In genomic region chr7:33673029-33673700, GRCh38 we compare ENCODE assay signal across 22 cellular contexts.
DNase-seq lines count a peak whose midpoint lies in the region; TF ChIP-seq lines count a peak whose summit lies in the region.
"Had no signal": no experiment of that assay in that cellular context is flagged by ENCODE, and none has a peak within 500 bp of the region (broad histone marks: within the 10 kb centered on the region; RNA-seq: fewer than 3 reads in every experiment).

No MANE protein-coding gene starts in this region.

- H3K4me2 ChIP-seq in BLaER1 treated with 17β-estradiol and CSF1 and Interleukin-3, amounts not matched to agents 10 nM and 100 nM = peak overlapping the region; percentile 26 to 69 (median 58); a peak in 16 of 22 replicates
- H3K4me2 ChIP-seq in neural progenitor cell = no peak overlapping the region

- no peaks in the 10 kb centered on the region for H3K36me3 ChIP-seq in BLaER1 treated with 17β-estradiol and CSF1 and Interleukin-3, amounts not matched to agents 10 nM and 100 nM
- H3K36me3 ChIP-seq in endodermal cell (ENCODE audit: control insufficient read depth, insufficient read depth, low read length) (no peaks in the 10 kb centered on the region), neural progenitor cell (no peaks in the 10 kb centered on the region)
- H3K36me3 ChIP-seq: gastroesophageal sphincter, pancreas had no signal

- H3K27me3 Mint-ChIP-seq in endodermal cell (ENCODE audit: insufficient read depth) = no peaks in the 10 kb centered on the region
- H3K27me3 Mint-ChIP-seq in neural progenitor cell (ENCODE audit: insufficient read depth, low read depth) = peaks cover 2% of the 10 kb centered on the region
- H3K27me3 Mint-ChIP-seq: naive thymus-derived CD4-positive, alpha-beta T cell; stimulated activated memory B cell treated with anti-CD40 and anti-IgM and Interleukin-4, amounts not matched to agents 10 μg/mL and 1 μg/mL and 100 μg/mL, for 72 hours had no signal

- H3K27ac Mint-ChIP-seq in endodermal cell = no peak overlapping the region
- no peak overlapping the region for H3K27ac Mint-ChIP-seq in neural progenitor cell

- H3K79me2 ChIP-seq in neural progenitor cell (ENCODE audit: low read depth) = no peaks in the 10 kb centered on the region

- H4K20me1 ChIP-seq in BLaER1 treated with 17β-estradiol and CSF1 and Interleukin-3, amounts not matched to agents 10 nM and 100 nM = no peaks in the 10 kb centered on the region
- no peaks in the 10 kb centered on the region for H4K20me1 ChIP-seq in neural progenitor cell (ENCODE audit: low read depth)

- peaks cover 22 to 33% (median 26%) of the 10 kb centered on the region in 10 experiments for H3K4me1 ChIP-seq in BLaER1 treated with 17β-estradiol and CSF1 and Interleukin-3, amounts not matched to agents 10 nM and 100 nM
- H3K4me1 ChIP-seq in endodermal cell (ENCODE audit: control insufficient read depth, insufficient read depth, low read length) (peaks cover 6% of the 10 kb centered on the region), neural progenitor cell (peaks cover 15% of the 10 kb centered on the region)
- H3K4me1 ChIP-seq: gastroesophageal sphincter, pancreas had no signal

- peak overlapping the region in 1 of 11 experiments; percentile 26; a peak in 1 of 22 replicates for H3K27ac ChIP-seq in BLaER1 treated with 17β-estradiol and CSF1 and Interleukin-3, amounts not matched to agents 10 nM and 100 nM
- H3K27ac ChIP-seq in endodermal cell (ENCODE audit: low read depth, low read length) (no peak overlapping the region), neural progenitor cell (no peak overlapping the region)
- H3K27ac ChIP-seq: gastroesophageal sphincter, pancreas, VCaP had no signal

- H3K4me1 Mint-ChIP-seq in endodermal cell (peaks cover 34% of the 10 kb centered on the region), neural progenitor cell (peaks cover 23% of the 10 kb centered on the region)

- 75 to 89% methylated on average over 3 to 4 of the region's 4 CpGs for WGBS in endodermal cell (ENCODE audit: insufficient coverage in 1 of 2, insufficient read length in 1 of 2), 2 experiments

- no peaks in the 10 kb centered on the region for H3K27me3 ChIP-seq in BLaER1 treated with 17β-estradiol and CSF1 and Interleukin-3, amounts not matched to agents 10 nM and 100 nM
- H3K27me3 ChIP-seq in endodermal cell (ENCODE audit: control insufficient read depth, insufficient read depth, low read length, poor library complexity, severe bottlenecking) (no peaks in the 10 kb centered on the region), neural progenitor cell (no peaks in the 10 kb centered on the region)
- H3K27me3 ChIP-seq: gastroesophageal sphincter, pancreas had no signal

- H3K36me3 Mint-ChIP-seq in endodermal cell (ENCODE audit: low read depth) (no peaks in the 10 kb centered on the region), neural progenitor cell (no peaks in the 10 kb centered on the region)
- H3K36me3 Mint-ChIP-seq: memory B cell had no signal

- no peaks in the 10 kb centered on the region for H3K9me3 ChIP-seq in BLaER1 treated with 17β-estradiol and CSF1 and Interleukin-3, amounts not matched to agents 10 nM and 100 nM (replicated peaks in 1 of 11)
- H3K9me3 ChIP-seq in endodermal cell (ENCODE audit: control insufficient read depth, low read length) (no peaks in the 10 kb centered on the region), neural progenitor cell (ENCODE audit: low read depth) (no peaks in the 10 kb centered on the region)
- H3K9me3 ChIP-seq: gastroesophageal sphincter, pancreas had no signal

- DNase-seq in LNCaP clone FGC (ENCODE audit: low read depth) (no peak), endodermal cell (peak; percentile 65), neural progenitor cell (ENCODE audit: low spot score) (peak; percentile 26), foreskin fibroblast (no peak), DMS153 (lab: John Stamatoyannopoulos, UW) (no peak), G401 (ENCODE audit: low spot score) (no peak)
- DNase-seq: activated CD4-positive, alpha-beta T cell treated with anti-CD3 and anti-CD28 coated beads, Interleukin-2, amount 50 U/mL, for 4 hours; activated CD8-positive, alpha-beta memory T cell treated with anti-CD3 and anti-CD28 coated beads, Interleukin-2, amount 50 U/mL, for 48 hours; activated effector memory CD4-positive, alpha-beta T cell treated with Interleukin-2 at 50 U/mL for 16 hours; cortex of kidney; left cardiac atrium; naive thymus-derived CD4-positive, alpha-beta T cell; NCI-H1694 treated with DMSO at 0.1 percent for 48 hours; OCI-M1; pancreas; SIG-M5; T-helper 2 cell had no signal

- H3K4me3 Mint-ChIP-seq in endodermal cell (no peak overlapping the region), neural progenitor cell (no peak overlapping the region)
- H3K4me3 Mint-ChIP-seq: naive thymus-derived CD4-positive, alpha-beta T cell had no signal

- no peaks in the 10 kb centered on the region for H3K9me3 Mint-ChIP-seq in endodermal cell
- H3K9me3 Mint-ChIP-seq in neural progenitor cell = no peaks in the 10 kb centered on the region
- H3K9me3 Mint-ChIP-seq: memory B cell had no signal

- no peak overlapping the region for H3K4me3 ChIP-seq in BLaER1 treated with 17β-estradiol and CSF1 and Interleukin-3, amounts not matched to agents 10 nM and 100 nM
- H3K4me3 ChIP-seq in LNCaP clone FGC (ENCODE audit: low read depth, low read length) (no peak overlapping the region), endodermal cell (ENCODE audit: low read length) (no peak overlapping the region), neural progenitor cell (no peak overlapping the region), foreskin fibroblast (ENCODE audit: low read depth in 1 of 2, low read length in 2 of 2) (no peak overlapping the region)
- H3K4me3 ChIP-seq: gastroesophageal sphincter, pancreas had no signal

- peak; percentile 20; the same call in 1 of the 2 replicates for TF ChIP-seq CTCF in LNCaP clone FGC (IDR thresholded peaks at IDR 0.05; ENCODE audit: control insufficient read depth, extremely low read depth, insufficient read depth)
- peak; percentile 82 for TF ChIP-seq CTCF in endodermal cell (conservative IDR thresholded peaks at IDR 0.05)
- TF ChIP-seq CTCF in neural progenitor cell (IDR thresholded peaks at IDR 0.05) = peak; percentile 53
- TF ChIP-seq CTCF in foreskin fibroblast (IDR thresholded peaks at IDR 0.05; ENCODE audit: low read depth, low read length) = no peak

- H3K9ac ChIP-seq in BLaER1 treated with 17β-estradiol and CSF1 and Interleukin-3, amounts not matched to agents 10 nM and 100 nM = no peak overlapping the region
- no peak overlapping the region for H3K9ac ChIP-seq in endodermal cell (ENCODE audit: extremely low read depth, low read length, poor library complexity, severe bottlenecking)
- no peak overlapping the region for H3K9ac ChIP-seq in neural progenitor cell

- no peaks in the 10 kb centered on the region for H3F3A ChIP-seq in neural progenitor cell (ENCODE audit: low read depth)

- in situ Hi-C loops in G401 (cut with HindIII; ENCODE audit: low sequenced_read_pairs) = no loop called here

- no peak overlapping the region for H2AFZ ChIP-seq in neural progenitor cell (replicated peaks)

Comparison
In these comparisons a context has a peak if more than half of its experiments do, and no peak if none do; other contexts are left out.
1. DNase-seq: peak in endodermal cell (single experiment) and neural progenitor cell (single experiment); none in LNCaP clone FGC (single experiment), foreskin fibroblast (0 of 2), DMS153 (single experiment) and G401 (single experiment).